Comparison of ENCODE assay signal across 9 cellular contexts in the genomic region with DNA sequence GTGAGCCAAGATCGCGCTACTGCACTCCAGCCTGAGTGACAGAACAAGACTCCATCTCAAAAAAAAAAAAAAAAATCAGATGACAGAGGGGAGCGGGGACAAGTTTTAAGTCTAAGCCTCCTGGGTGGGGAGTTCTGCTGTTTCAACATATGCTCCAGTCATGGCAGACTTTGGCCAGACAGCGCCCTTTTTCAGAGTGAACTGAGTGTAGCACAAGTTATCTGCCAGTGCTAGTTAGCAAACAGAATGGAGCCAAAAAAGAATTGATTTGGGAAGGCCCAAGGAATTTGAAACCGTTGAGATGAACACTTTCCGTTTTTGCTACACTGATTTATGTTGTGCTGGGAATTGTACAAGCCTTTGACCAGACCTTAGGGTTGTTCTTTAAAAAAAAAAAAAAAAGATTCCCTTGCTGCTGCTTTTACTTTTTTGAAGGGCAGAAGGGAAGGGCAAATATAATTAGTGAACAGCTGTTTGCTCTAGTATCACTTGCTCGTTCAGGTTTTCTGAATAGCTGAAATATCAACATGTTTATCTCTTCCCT. TPM values are rescaled to one million over a fixed set of nuclear protein-coding genes. Genes with fewer than 3 reads are reported as not detected.
A peak's percentile ranks its signal among the peaks of the same experiment; 100 is the strongest.
DNase-seq lines count a peak whose midpoint lies in the region; ATAC-seq, FAIRE-seq and TF ChIP-seq lines count a peak whose summit lies in the region.
"Had no signal": no experiment of that assay in that cellular context is flagged by ENCODE, and none has a peak within 500 bp of the region (broad histone marks: within the 10 kb centered on the region; RNA-seq: fewer than 3 reads in every experiment).

No MANE protein-coding gene starts in this region.

- H3K4me1 Mint-ChIP-seq in CD4-positive, CD25-positive, alpha-beta regulatory T cell = peaks cover 45 to 96% (median 73%) of the 10 kb centered on the region in 4 donors
- peaks cover 89% of the 10 kb centered on the region for H3K4me1 Mint-ChIP-seq in endothelial cell (ENCODE audit: unreplicated experiment)
- peaks cover 86 to 94% of the 10 kb centered on the region in 2 donors for H3K4me1 Mint-ChIP-seq in natural killer cell treated with Interleukin-12 subunit alpha and Interleukin-12 subunit beta and Interleukin-15 and Interleukin-18, amount 100 ng/mL, for 72 hours (ENCODE audit: low read depth in 2 of 2)
- H3K4me1 Mint-ChIP-seq in activated CD8-positive, alpha-beta T cell treated with anti-CD3 and anti-CD28 coated beads for 36 hours (ENCODE audit: low read depth) = peaks cover 85% of the 10 kb centered on the region

- POLR2A ChIA-PET in activated CD8-positive, alpha-beta T cell treated with anti-CD3 and anti-CD28 coated beads for 36 hours (lab: Charles Lee) = interaction anchor here (0.7 to 0.9 kb wide), 2 partner anchors 18 to 213 kb away, joined by 3 read pairs; no protein-coding TSS in a partner anchor

- intact Hi-C loops in activated CD8-positive, alpha-beta T cell treated with anti-CD3 and anti-CD28 coated beads for 36 hours (cut with micrococcal nuclease) = no loop called here

- DNase-seq in CD4-positive, CD25-positive, alpha-beta regulatory T cell = no peak
- DNase-seq in NCI-H524 treated with DMSO at 0.1 percent for 48 hours (lab: John Stamatoyannopoulos, UW) (peak; percentile 64), endothelial cell (ENCODE audit: low spot score) (no peak), GM12892 (ENCODE audit: insufficient read length) (no peak), inferior parietal cortex (ENCODE audit: extremely low spot score) (no peak), NCI-H2081 (lab: John Stamatoyannopoulos, UW) (no peak)
- no peak for DNase-seq in natural killer cell treated with Interleukin-12 subunit alpha and Interleukin-12 subunit beta and Interleukin-15 and Interleukin-18, amount 100 ng/mL, for 72 hours (ENCODE audit: low spot score)
- DNase-seq in activated CD8-positive, alpha-beta T cell treated with anti-CD3 and anti-CD28 coated beads for 36 hours = no peak

- H3K4me3 ChIP-seq in CD4-positive, CD25-positive, alpha-beta regulatory T cell (ENCODE audit: low read depth, low read length) = peak overlapping the region; percentile 13

- FAIRE-seq in GM12892 (lab: Jason Lieb, UNC) = no peak

- H3K9me3 Mint-ChIP-seq in CD4-positive, CD25-positive, alpha-beta regulatory T cell = peaks cover 0 to 1% (median 0%) of the 10 kb centered on the region in 7 donors
- peaks cover 5% of the 10 kb centered on the region for H3K9me3 Mint-ChIP-seq in endothelial cell (ENCODE audit: unreplicated experiment)
- no peaks in the 10 kb centered on the region for H3K9me3 Mint-ChIP-seq in natural killer cell treated with Interleukin-12 subunit alpha and Interleukin-12 subunit beta and Interleukin-15 and Interleukin-18, amount 100 ng/mL, for 72 hours
- no peaks in the 10 kb centered on the region for H3K9me3 Mint-ChIP-seq in activated CD8-positive, alpha-beta T cell treated with anti-CD3 and anti-CD28 coated beads for 36 hours
- H3K9me3 Mint-ChIP-seq: central memory CD8-positive, alpha-beta T cell had no signal

- peaks cover 5% of the 10 kb centered on the region for H3K36me3 Mint-ChIP-seq in CD4-positive, CD25-positive, alpha-beta regulatory T cell
- peaks cover 24% of the 10 kb centered on the region for H3K36me3 Mint-ChIP-seq in endothelial cell (ENCODE audit: low read depth, unreplicated experiment)
- peaks cover 14% of the 10 kb centered on the region for H3K36me3 Mint-ChIP-seq in natural killer cell treated with Interleukin-12 subunit alpha and Interleukin-12 subunit beta and Interleukin-15 and Interleukin-18, amount 100 ng/mL, for 72 hours
- peaks cover 37% of the 10 kb centered on the region for H3K36me3 Mint-ChIP-seq in activated CD8-positive, alpha-beta T cell treated with anti-CD3 and anti-CD28 coated beads for 36 hours (ENCODE audit: low read depth)

- H3K36me3 ChIP-seq in CD4-positive, CD25-positive, alpha-beta regulatory T cell (ENCODE audit: control insufficient read depth, insufficient read depth, low read length) = peaks cover 6% of the 10 kb centered on the region

- H3K4me1 ChIP-seq in CD4-positive, CD25-positive, alpha-beta regulatory T cell (ENCODE audit: control insufficient read depth, insufficient read depth, low read length, poor library complexity, severe bottlenecking) = peaks cover 93% of the 10 kb centered on the region

- no peak for TF ChIP-seq POLR2A in GM12892 (IDR thresholded peaks at IDR 0.05; ENCODE audit: low read depth, low read length)

- no peak for ATAC-seq in CD4-positive, CD25-positive, alpha-beta regulatory T cell (ENCODE audit: low read depth in 2 of 2)
- no peak for ATAC-seq in natural killer cell treated with Interleukin-12 subunit alpha and Interleukin-12 subunit beta and Interleukin-15 and Interleukin-18, amount 100 ng/mL, for 72 hours
- no peak for ATAC-seq in activated CD8-positive, alpha-beta T cell treated with anti-CD3 and anti-CD28 coated beads for 36 hours

- peaks cover 5% of the 10 kb centered on the region for H3K27me3 Mint-ChIP-seq in CD4-positive, CD25-positive, alpha-beta regulatory T cell
- peaks cover 25% of the 10 kb centered on the region for H3K27me3 Mint-ChIP-seq in endothelial cell (ENCODE audit: unreplicated experiment)
- no peaks in the 10 kb centered on the region for H3K27me3 Mint-ChIP-seq in natural killer cell treated with Interleukin-12 subunit alpha and Interleukin-12 subunit beta and Interleukin-15 and Interleukin-18, amount 100 ng/mL, for 72 hours
- H3K27me3 Mint-ChIP-seq in activated CD8-positive, alpha-beta T cell treated with anti-CD3 and anti-CD28 coated beads for 36 hours = peaks cover 11% of the 10 kb centered on the region
- H3K27me3 Mint-ChIP-seq: central memory CD8-positive, alpha-beta T cell had no signal

- H3K4me3 Mint-ChIP-seq in CD4-positive, CD25-positive, alpha-beta regulatory T cell = peak overlapping the region in 3 of 4 donors; percentile 0 to 79 (median 47)
- H3K4me3 Mint-ChIP-seq in endothelial cell (ENCODE audit: unreplicated experiment) = no peak overlapping the region
- peak overlapping the region; percentile 100 for H3K4me3 Mint-ChIP-seq in natural killer cell treated with Interleukin-12 subunit alpha and Interleukin-12 subunit beta and Interleukin-15 and Interleukin-18, amount 100 ng/mL, for 72 hours
- no peak overlapping the region for H3K4me3 Mint-ChIP-seq in activated CD8-positive, alpha-beta T cell treated with anti-CD3 and anti-CD28 coated beads for 36 hours
- H3K4me3 Mint-ChIP-seq: central memory CD8-positive, alpha-beta T cell had no signal

- CTCF ChIA-PET in activated CD8-positive, alpha-beta T cell treated with anti-CD3 and anti-CD28 coated beads for 36 hours (lab: Charles Lee) = interaction anchor here (2.0 kb wide), 1 partner anchor 19 kb away, joined by 6 read pairs; no protein-coding TSS in a partner anchor

- no peaks in the 10 kb centered on the region for H3K27me3 ChIP-seq in CD4-positive, CD25-positive, alpha-beta regulatory T cell (ENCODE audit: control insufficient read depth, insufficient read depth, low read length)

- peak overlapping the region; percentile 41 to 55 (median 43) for H3K27ac Mint-ChIP-seq in CD4-positive, CD25-positive, alpha-beta regulatory T cell
- H3K27ac Mint-ChIP-seq in endothelial cell (ENCODE audit: unreplicated experiment) = peak overlapping the region; percentile 96
- H3K27ac Mint-ChIP-seq in natural killer cell treated with Interleukin-12 subunit alpha and Interleukin-12 subunit beta and Interleukin-15 and Interleukin-18, amount 100 ng/mL, for 72 hours = peak overlapping the region; percentile 93 to 95
- no peak overlapping the region for H3K27ac Mint-ChIP-seq in activated CD8-positive, alpha-beta T cell treated with anti-CD3 and anti-CD28 coated beads for 36 hours

- TF ChIP-seq CTCF in endothelial cell (IDR thresholded peaks at IDR 0.05; ENCODE audit: unreplicated experiment) = no peak
- no peak for TF ChIP-seq CTCF in activated CD8-positive, alpha-beta T cell treated with anti-CD3 and anti-CD28 coated beads for 36 hours (IDR thresholded peaks at IDR 0.05)

- no peaks in the 10 kb centered on the region for H3K9me3 ChIP-seq in CD4-positive, CD25-positive, alpha-beta regulatory T cell (ENCODE audit: control insufficient read depth in 2 of 2, low read length in 2 of 2)

- peak overlapping the region; percentile 17 for H3K27ac ChIP-seq in CD4-positive, CD25-positive, alpha-beta regulatory T cell (ENCODE audit: insufficient read depth, low read length, poor library complexity, severe bottlenecking)

RNA-seq across cellular contexts. Expression of a gene that starts 5.7 kb away (rescaled TPM):
- 323 TPM for total RNA-seq in CD4-positive, CD25-positive, alpha-beta regulatory T cell
- 10 to 100 TPM; 11.2 to 22.2 (median 15.7) TPM for polyA plus RNA-seq in CD4-positive, CD25-positive, alpha-beta regulatory T cell
- 744 TPM for total RNA-seq in endothelial cell (ENCODE audit: unreplicated experiment)
- total RNA-seq in natural killer cell treated with Interleukin-12 subunit alpha and Interleukin-12 subunit beta and Interleukin-15 and Interleukin-18, amount 100 ng/mL, for 72 hours = 100 to 1,000 TPM; 342 to 574 TPM
- 113 TPM for polyA plus RNA-seq in GM12892 (2012; ENCODE audit: missing spikeins)
- total RNA-seq in activated CD8-positive, alpha-beta T cell treated with anti-CD3 and anti-CD28 coated beads for 36 hours = 100 to 1,000 TPM; 183 to 189 TPM

RNA-seq across cellular contexts. Expression of a gene that starts 34.1 kb away (rescaled TPM):
- total RNA-seq in CD4-positive, CD25-positive, alpha-beta regulatory T cell = 319 TPM
- 100 to 1,000 TPM; 429 to 508 (median 476) TPM for polyA plus RNA-seq in CD4-positive, CD25-positive, alpha-beta regulatory T cell
- 469 TPM for total RNA-seq in endothelial cell (ENCODE audit: unreplicated experiment)
- 100 to 1,000 TPM; 216 to 286 TPM for total RNA-seq in natural killer cell treated with Interleukin-12 subunit alpha and Interleukin-12 subunit beta and Interleukin-15 and Interleukin-18, amount 100 ng/mL, for 72 hours
- 279 TPM for polyA plus RNA-seq in GM12892 (2012; ENCODE audit: missing spikeins)
- total RNA-seq in activated CD8-positive, alpha-beta T cell treated with anti-CD3 and anti-CD28 coated beads for 36 hours = 100 to 1,000 TPM; 306 to 308 TPM

RNA-seq across cellular contexts. Expression of a gene that starts 35.3 kb away (rescaled TPM):
- 310 TPM for total RNA-seq in CD4-positive, CD25-positive, alpha-beta regulatory T cell
- 100 to 1,000 TPM; 117 to 164 (median 140) TPM for polyA plus RNA-seq in CD4-positive, CD25-positive, alpha-beta regulatory T cell
- 7.5 TPM for total RNA-seq in endothelial cell (ENCODE audit: unreplicated experiment)
- 100 to 1,000 TPM in 1 of 2 donors, 10 to 100 TPM in 1; 81.4 to 318 TPM for total RNA-seq in natural killer cell treated with Interleukin-12 subunit alpha and Interleukin-12 subunit beta and Interleukin-15 and Interleukin-18, amount 100 ng/mL, for 72 hours
- 105 TPM for polyA plus RNA-seq in GM12892 (2012; ENCODE audit: missing spikeins)
- 100 to 1,000 TPM; 166 to 174 TPM for total RNA-seq in activated CD8-positive, alpha-beta T cell treated with anti-CD3 and anti-CD28 coated beads for 36 hours

Comparison
In these comparisons a context has a peak if more than half of its experiments do, and no peak if none do; other contexts are left out.
1. H3K4me3 Mint-ChIP-seq: peak in CD4-positive, CD25-positive, alpha-beta regulatory T cell (3 of 4) and natural killer cell treated with Interleukin-12 subunit alpha and Interleukin-12 subunit beta and Interleukin-15 and Interleukin-18, amount 100 ng/mL, for 72 hours (single experiment); none in endothelial cell (single experiment) and activated CD8-positive, alpha-beta T cell treated with anti-CD3 and anti-CD28 coated beads for 36 hours (single experiment).